Comparison of ENCODE assay signal across 1 cellular context in the genomic region with DNA sequence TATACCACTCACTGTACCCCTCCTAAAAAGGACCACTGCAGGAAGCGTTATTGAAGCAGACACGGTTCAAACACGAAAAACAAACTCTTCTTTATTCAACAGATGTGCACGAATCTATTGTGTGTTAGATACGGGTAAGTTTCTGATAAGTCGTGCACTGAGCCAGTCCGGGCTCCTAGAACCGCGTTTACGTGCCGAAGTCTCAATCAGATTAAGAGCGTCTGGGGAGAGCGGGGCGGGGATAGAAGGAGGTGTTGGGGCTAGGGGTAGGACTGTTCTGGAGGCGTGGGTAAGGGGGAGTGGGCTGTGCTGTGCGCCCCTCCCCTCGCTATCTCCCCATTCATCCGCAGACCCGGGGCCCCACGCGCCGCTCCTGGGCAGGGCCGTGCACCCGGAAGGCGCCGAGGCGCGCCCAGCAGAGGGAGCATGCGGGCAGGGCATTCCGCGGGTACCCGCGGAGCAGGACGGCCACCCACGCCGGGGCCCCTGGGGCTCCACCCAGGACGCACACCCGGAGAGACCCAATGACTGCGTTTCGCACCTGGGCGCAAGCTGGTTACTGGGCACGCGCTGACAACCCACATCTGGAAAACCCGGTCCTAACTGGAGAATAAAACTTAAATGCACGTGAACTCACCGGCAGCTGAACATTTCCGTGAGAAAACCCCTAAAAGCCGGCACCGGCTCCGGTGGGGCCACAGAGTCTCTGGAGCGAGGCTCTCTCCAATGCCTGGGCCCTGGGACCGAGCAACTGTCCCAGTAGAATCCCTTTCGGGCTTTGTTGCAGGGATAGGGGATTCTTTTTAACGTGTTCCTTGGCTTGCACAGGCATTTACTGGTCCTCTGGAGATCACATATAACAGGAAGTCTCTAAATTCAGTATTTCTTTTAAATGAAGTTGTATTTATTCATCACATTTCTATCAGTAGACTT.
TF ChIP-seq lines count a peak whose summit lies in the region.

No MANE protein-coding gene starts in this region.

TF ChIP-seq in HepG2, 621 proteins besides CTCF, POLR2A, EP300 and RAD21 (continued from another document and continues in another):
- TF ChIP-seq BRCA1 (CRISPR knock-in tag; IDR thresholded peaks at IDR 0.05) (peak; percentile 41; the same call in 1 of the 2 replicates), XRCC5 (optimal IDR thresholded peaks at IDR 0.05; ENCODE audit: low read length) (peak; percentile 92), ZNF101 (CRISPR knock-in tag; IDR thresholded peaks at IDR 0.05; ENCODE audit: borderline replicate concordance, low read depth) (no peak), SOX5 (CRISPR knock-in tag; IDR thresholded peaks at IDR 0.05; ENCODE audit: borderline replicate concordance) (no peak), SMARCC2 (IDR thresholded peaks at IDR 0.05) (no peak), KAT2B (IDR thresholded peaks at IDR 0.05; ENCODE audit: borderline replicate concordance, low read depth, low read length) (no peak), CERS6 (CRISPR knock-in tag; IDR thresholded peaks at IDR 0.05) (no peak), HDAC6 (IDR thresholded peaks at IDR 0.05; ENCODE audit: low read depth, low read length) (no peak), HNRNPLL (IDR thresholded peaks at IDR 0.05; ENCODE audit: low read depth, low read length, poor library complexity, severe bottlenecking) (peak; percentile 57), FOXP1 (IDR thresholded peaks at IDR 0.05) (no peak), FOXP1 (CRISPR knock-in tag; IDR thresholded peaks at IDR 0.05) (no peak; the same call in 1 of the 2 replicates), ZNF460 (CRISPR knock-in tag; IDR thresholded peaks at IDR 0.05; ENCODE audit: borderline replicate concordance) (no peak; the same call in 1 of the 2 replicates), HOMEZ (CRISPR knock-in tag; IDR thresholded peaks at IDR 0.05; ENCODE audit: low read depth) (0 out of 2 replicates have a peak, but pooled peaks have one; percentile 26), SP5 (CRISPR knock-in tag; IDR thresholded peaks at IDR 0.05; ENCODE audit: borderline replicate concordance, low read depth) (no peak), DNMT3B (CRISPR knock-in tag; conservative IDR thresholded peaks at IDR 0.05) (peak; percentile 51; the same call in 1 of the 2 replicates), ZNF75D (CRISPR knock-in tag; IDR thresholded peaks at IDR 0.05; ENCODE audit: borderline replicate concordance) (no peak), PHF21A (CRISPR knock-in tag; IDR thresholded peaks at IDR 0.05) (peak; percentile 85), YEATS2 (CRISPR knock-in tag; IDR thresholded peaks at IDR 0.05; ENCODE audit: borderline replicate concordance) (no peak; the same call in 1 of the 2 replicates), ZMAT3 (CRISPR knock-in tag; conservative IDR thresholded peaks at IDR 0.05) (peak; percentile 79), ZGPAT (CRISPR knock-in tag; IDR thresholded peaks at IDR 0.05) (peak; percentile 80), ZNF652 (CRISPR knock-in tag; IDR thresholded peaks at IDR 0.05; ENCODE audit: borderline replicate concordance, low read depth) (no peak), FOXA1 (IDR thresholded peaks at IDR 0.05) (no peak), FOXA1 (CRISPR knock-in tag; IDR thresholded peaks at IDR 0.05) (no peak), SRSF9 (IDR thresholded peaks at IDR 0.05; ENCODE audit: borderline replicate concordance, insufficient read depth, low read depth, low read length, poor library complexity, severe bottlenecking) (no peak), ZNF282 (IDR thresholded peaks at IDR 0.05; ENCODE audit: partially characterized antibody) (no peak), ZNF180 (CRISPR knock-in tag; IDR thresholded peaks at IDR 0.05; ENCODE audit: borderline replicate concordance, low read depth) (no peak), MYC (CRISPR knock-in tag; IDR thresholded peaks at IDR 0.05; ENCODE audit: borderline replicate concordance) (peak; percentile 89), ZSCAN25 (CRISPR knock-in tag; IDR thresholded peaks at IDR 0.05) (no peak), TBX3 (IDR thresholded peaks at IDR 0.05; ENCODE audit: borderline replicate concordance) (no peak), GATAD2A (CRISPR knock-in tag; IDR thresholded peaks at IDR 0.05) (peak; percentile 57), SOX13 (IDR thresholded peaks at IDR 0.05) (no peak), SOX13 (CRISPR knock-in tag; conservative IDR thresholded peaks at IDR 0.05 in 1 of 2, IDR thresholded peaks at IDR 0.05 in 1 of 2) (peak in 1 of 2 experiments; percentile 50; a peak in 1 of 4 replicates), ZNF891 (CRISPR knock-in tag; IDR thresholded peaks at IDR 0.05) (no peak)
- TF ChIP-seq, protein P1, sequence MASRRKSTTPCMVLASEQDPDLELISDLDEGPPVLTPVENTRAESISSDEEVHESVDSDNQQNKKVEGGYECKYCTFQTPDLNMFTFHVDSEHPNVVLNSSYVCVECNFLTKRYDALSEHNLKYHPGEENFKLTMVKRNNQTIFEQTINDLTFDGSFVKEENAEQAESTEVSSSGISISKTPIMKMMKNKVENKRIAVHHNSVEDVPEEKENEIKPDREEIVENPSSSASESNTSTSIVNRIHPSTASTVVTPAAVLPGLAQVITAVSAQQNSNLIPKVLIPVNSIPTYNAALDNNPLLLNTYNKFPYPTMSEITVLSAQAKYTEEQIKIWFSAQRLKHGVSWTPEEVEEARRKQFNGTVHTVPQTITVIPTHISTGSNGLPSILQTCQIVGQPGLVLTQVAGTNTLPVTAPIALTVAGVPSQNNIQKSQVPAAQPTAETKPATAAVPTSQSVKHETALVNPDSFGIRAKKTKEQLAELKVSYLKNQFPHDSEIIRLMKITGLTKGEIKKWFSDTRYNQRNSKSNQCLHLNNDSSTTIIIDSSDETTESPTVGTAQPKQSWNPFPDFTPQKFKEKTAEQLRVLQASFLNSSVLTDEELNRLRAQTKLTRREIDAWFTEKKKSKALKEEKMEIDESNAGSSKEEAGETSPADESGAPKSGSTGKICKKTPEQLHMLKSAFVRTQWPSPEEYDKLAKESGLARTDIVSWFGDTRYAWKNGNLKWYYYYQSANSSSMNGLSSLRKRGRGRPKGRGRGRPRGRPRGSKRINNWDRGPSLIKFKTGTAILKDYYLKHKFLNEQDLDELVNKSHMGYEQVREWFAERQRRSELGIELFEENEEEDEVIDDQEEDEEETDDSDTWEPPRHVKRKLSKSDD (CRISPR knock-in tag; IDR thresholded peaks at IDR 0.05; ENCODE audit: low read depth): 0 out of 2 replicates have a peak, but pooled peaks have one; percentile 56
- TF ChIP-seq, protein P2, sequence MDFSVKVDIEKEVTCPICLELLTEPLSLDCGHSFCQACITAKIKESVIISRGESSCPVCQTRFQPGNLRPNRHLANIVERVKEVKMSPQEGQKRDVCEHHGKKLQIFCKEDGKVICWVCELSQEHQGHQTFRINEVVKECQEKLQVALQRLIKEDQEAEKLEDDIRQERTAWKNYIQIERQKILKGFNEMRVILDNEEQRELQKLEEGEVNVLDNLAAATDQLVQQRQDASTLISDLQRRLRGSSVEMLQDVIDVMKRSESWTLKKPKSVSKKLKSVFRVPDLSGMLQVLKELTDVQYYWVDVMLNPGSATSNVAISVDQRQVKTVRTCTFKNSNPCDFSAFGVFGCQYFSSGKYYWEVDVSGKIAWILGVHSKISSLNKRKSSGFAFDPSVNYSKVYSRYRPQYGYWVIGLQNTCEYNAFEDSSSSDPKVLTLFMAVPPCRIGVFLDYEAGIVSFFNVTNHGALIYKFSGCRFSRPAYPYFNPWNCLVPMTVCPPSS (IDR thresholded peaks at IDR 0.05): no peak
- TF ChIP-seq, protein P3, sequence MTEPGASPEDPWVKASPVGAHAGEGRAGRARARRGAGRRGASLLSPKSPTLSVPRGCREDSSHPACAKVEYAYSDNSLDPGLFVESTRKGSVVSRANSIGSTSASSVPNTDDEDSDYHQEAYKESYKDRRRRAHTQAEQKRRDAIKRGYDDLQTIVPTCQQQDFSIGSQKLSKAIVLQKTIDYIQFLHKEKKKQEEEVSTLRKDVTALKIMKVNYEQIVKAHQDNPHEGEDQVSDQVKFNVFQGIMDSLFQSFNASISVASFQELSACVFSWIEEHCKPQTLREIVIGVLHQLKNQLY (CRISPR knock-in tag; IDR thresholded peaks at IDR 0.05): peak; percentile 57; the same call in 1 of the 2 replicates
- TF ChIP-seq, protein P4, sequence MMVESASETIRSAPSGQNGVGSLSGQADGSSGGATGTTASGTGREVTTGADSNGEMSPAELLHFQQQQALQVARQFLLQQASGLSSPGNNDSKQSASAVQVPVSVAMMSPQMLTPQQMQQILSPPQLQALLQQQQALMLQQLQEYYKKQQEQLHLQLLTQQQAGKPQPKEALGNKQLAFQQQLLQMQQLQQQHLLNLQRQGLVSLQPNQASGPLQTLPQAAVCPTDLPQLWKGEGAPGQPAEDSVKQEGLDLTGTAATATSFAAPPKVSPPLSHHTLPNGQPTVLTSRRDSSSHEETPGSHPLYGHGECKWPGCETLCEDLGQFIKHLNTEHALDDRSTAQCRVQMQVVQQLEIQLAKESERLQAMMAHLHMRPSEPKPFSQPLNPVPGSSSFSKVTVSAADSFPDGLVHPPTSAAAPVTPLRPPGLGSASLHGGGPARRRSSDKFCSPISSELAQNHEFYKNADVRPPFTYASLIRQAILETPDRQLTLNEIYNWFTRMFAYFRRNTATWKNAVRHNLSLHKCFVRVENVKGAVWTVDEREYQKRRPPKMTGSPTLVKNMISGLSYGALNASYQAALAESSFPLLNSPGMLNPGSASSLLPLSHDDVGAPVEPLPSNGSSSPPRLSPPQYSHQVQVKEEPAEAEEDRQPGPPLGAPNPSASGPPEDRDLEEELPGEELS (CRISPR knock-in tag; IDR thresholded peaks at IDR 0.05): peak; percentile 63
- TF ChIP-seq, protein P5, sequence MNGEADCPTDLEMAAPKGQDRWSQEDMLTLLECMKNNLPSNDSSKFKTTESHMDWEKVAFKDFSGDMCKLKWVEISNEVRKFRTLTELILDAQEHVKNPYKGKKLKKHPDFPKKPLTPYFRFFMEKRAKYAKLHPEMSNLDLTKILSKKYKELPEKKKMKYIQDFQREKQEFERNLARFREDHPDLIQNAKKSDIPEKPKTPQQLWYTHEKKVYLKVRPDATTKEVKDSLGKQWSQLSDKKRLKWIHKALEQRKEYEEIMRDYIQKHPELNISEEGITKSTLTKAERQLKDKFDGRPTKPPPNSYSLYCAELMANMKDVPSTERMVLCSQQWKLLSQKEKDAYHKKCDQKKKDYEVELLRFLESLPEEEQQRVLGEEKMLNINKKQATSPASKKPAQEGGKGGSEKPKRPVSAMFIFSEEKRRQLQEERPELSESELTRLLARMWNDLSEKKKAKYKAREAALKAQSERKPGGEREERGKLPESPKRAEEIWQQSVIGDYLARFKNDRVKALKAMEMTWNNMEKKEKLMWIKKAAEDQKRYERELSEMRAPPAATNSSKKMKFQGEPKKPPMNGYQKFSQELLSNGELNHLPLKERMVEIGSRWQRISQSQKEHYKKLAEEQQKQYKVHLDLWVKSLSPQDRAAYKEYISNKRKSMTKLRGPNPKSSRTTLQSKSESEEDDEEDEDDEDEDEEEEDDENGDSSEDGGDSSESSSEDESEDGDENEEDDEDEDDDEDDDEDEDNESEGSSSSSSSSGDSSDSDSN (CRISPR knock-in tag; IDR thresholded peaks at IDR 0.05): peak; percentile 80
